Comparison of ENCODE assay signal across 1 cellular context in genomic region chr16:89344314-89344828, GRCh38.
TF ChIP-seq lines count a peak whose summit lies in the region.

No MANE protein-coding gene starts in this region.

TF ChIP-seq in IMR-90, 13 proteins besides CTCF, POLR2A, EP300 and RAD21 (continued from another document):
- TF ChIP-seq ELK1 (IDR thresholded peaks at IDR 0.05; ENCODE audit: borderline replicate concordance, low read depth, low read length) (no peak), CEBPB (IDR thresholded peaks at IDR 0.05; ENCODE audit: low read depth, low read length) (no peak)
